Comparison of ENCODE assay signal across 24 cellular contexts in the genomic region with DNA sequence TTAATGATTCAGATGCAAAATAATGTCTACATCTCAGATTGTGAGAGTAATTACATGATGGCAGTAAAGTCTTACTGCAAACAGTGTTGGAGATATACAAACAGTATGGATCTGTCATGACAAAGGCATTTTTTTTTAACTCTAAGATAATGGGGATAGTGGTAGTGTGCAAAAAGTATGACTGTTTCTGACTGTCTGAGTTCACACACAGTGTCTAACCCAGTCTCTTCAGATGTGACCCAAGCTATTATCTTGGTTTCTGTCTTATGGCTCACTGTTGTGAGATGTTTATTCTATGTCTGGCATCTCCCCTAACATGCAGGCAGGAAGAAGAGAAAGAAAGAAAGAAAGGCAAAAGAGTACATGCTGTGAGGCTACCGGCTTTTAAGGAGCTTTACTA.
"Had no signal": no experiment of that assay in that cellular context is flagged by ENCODE, and none has a peak within 500 bp of the region (broad histone marks: within the 10 kb centered on the region; RNA-seq: fewer than 3 reads in every experiment).

No MANE protein-coding gene starts in this region.

- H3K9me3 ChIP-seq: esophagus muscularis mucosa, right lobe of liver, thyroid gland had no signal

- H3K27ac ChIP-seq: coronary artery, esophagus muscularis mucosa, neural progenitor cell, parathyroid adenoma, right lobe of liver, thyroid gland had no signal

- H3K27me3 ChIP-seq: esophagus muscularis mucosa, neural progenitor cell, right lobe of liver, thyroid gland had no signal

- H3K4me2 ChIP-seq: neural progenitor cell had no signal

- H3K4me1 ChIP-seq: esophagus muscularis mucosa, neural progenitor cell, parathyroid adenoma, right lobe of liver, thyroid gland had no signal

- DNase-seq: dermis blood vessel endothelial cell; effector memory CD4-positive, alpha-beta T cell; foreskin melanocyte; glutamatergic neuron; hypothalamus; immature natural killer cell; left ventricle myocardium superior; mesendoderm; midbrain; naive thymus-derived CD4-positive, alpha-beta T cell; right lobe of liver; small intestine; stimulated activated CD4-positive, alpha-beta T cell treated with anti-CD3 and anti-CD28 coated beads, Interleukin-15, amount 100 ng/mL, for 24 hours; stimulated activated CD4-positive, alpha-beta T cell treated with anti-CD3 and anti-CD28 coated beads, Interleukin-2, amount 100 ng/mL, for 48 hours; stimulated activated naive CD4-positive, alpha-beta T cell; stimulated activated naive CD8-positive, alpha-beta T cell treated with anti-CD3 and anti-CD28 coated beads, Interleukin-15, amount 100 ng/mL, for 72 hours; thyroid gland had no signal

- H2AFZ ChIP-seq: neural progenitor cell, parathyroid adenoma had no signal

- H3K4me3 ChIP-seq: coronary artery, esophagus muscularis mucosa, lung, neural progenitor cell, right lobe of liver, thyroid gland had no signal

- H3K36me3 ChIP-seq: esophagus muscularis mucosa, neural progenitor cell, right lobe of liver, thyroid gland had no signal

- H3K9ac ChIP-seq: neural progenitor cell, parathyroid adenoma had no signal

- FAIRE-seq: endothelial cell of umbilical vein, keratinocyte, small intestine had no signal

- ATAC-seq: left ventricle myocardium superior; naive thymus-derived CD4-positive, alpha-beta T cell; right lobe of liver; stimulated activated naive CD8-positive, alpha-beta T cell treated with anti-CD3 and anti-CD28 coated beads, Interleukin-15, amount 100 ng/mL, for 72 hours had no signal
